Comparison of ENCODE assay signal across 8 cellular contexts in genomic region chr6:158938811-158939254, GRCh38.
DNase-seq lines count a peak whose midpoint lies in the region; ATAC-seq, FAIRE-seq and TF ChIP-seq lines count a peak whose summit lies in the region.

No MANE protein-coding gene starts in this region.

- no peak overlapping the region for H3K4me3 ChIP-seq in A673 (ENCODE audit: low read depth, low read length, poor library complexity, severe bottlenecking)
- peak overlapping the region; percentile 42 for H3K4me3 ChIP-seq in brain microvascular endothelial cell (ENCODE audit: low read depth, low read length)
- H3K4me3 ChIP-seq in mucosa of rectum (ENCODE audit: low read length in 2 of 2), result peak overlapping the region; percentile 61 to 63

- BruUV-seq in A673 (replicated peaks; lab: Mats Ljungman, UMichigan), result no TSS peak

- POLR2A ChIA-PET in A673 (lab: Charles Lee; ENCODE audit: low non-redundant PET), result no interaction called here

- TF ChIP-seq CTCF in A673 (conservative IDR thresholded peaks at IDR 0.05; ENCODE audit: low read depth, low read length) (no peak), brain microvascular endothelial cell (IDR thresholded peaks at IDR 0.05; ENCODE audit: low read depth, low read length, missing control alignments) (no peak)

- H3K27ac ChIP-seq in A673 (ENCODE audit: low read depth, low read length, poor library complexity, severe bottlenecking) (no peak overlapping the region), brain microvascular endothelial cell (no peak overlapping the region), mucosa of rectum (ENCODE audit: low read depth in 2 of 2, low read length in 2 of 2) (peak overlapping the region; percentile 81 to 83)

- intact Hi-C loops in A673 (cut with micrococcal nuclease; ENCODE audit: unreplicated experiment), result no loop called here

- H3K36me3 ChIP-seq in A673 (ENCODE audit: insufficient read depth, low read length, poor library complexity, severe bottlenecking), result no peaks in the 10 kb centered on the region
- H3K36me3 ChIP-seq in brain microvascular endothelial cell (replicated peaks), result no peaks in the 10 kb centered on the region
- no peaks in the 10 kb centered on the region for H3K36me3 ChIP-seq in mucosa of rectum (ENCODE audit: control insufficient read depth in 2 of 2, insufficient read depth in 2 of 2, low read length in 2 of 2)

- CTCF ChIA-PET in A673 (lab: Charles Lee), result no interaction called here

- in situ Hi-C loops in brain microvascular endothelial cell (cut with HindIII; ENCODE audit: low pct_ligation_motif_present, low sequenced_read_pairs), result no loop called here

- H3K9me3 ChIP-seq in A673 (ENCODE audit: low read depth, low read length, poor library complexity, severe bottlenecking) (no peaks in the 10 kb centered on the region), mucosa of rectum (ENCODE audit: control insufficient read depth in 2 of 2, low read length in 2 of 2) (no peaks in the 10 kb centered on the region)

- no peak for ATAC-seq in GM19328 (IDR thresholded peaks at IDR 0.05; ENCODE audit: unreplicated experiment)

- peak overlapping the region; percentile 26 to 72 for H3K9ac ChIP-seq in mucosa of rectum (ENCODE audit: low read depth in 1 of 2, low read length in 2 of 2)

- DNase-seq in A673 (ENCODE audit: low spot score) (peak; percentile 28), LHCN-M2 (ENCODE audit: low read depth) (peak; percentile 11), brain microvascular endothelial cell (peak; percentile 7), germinal center (ENCODE audit: low spot score) (no peak), amygdala (lab: John Stamatoyannopoulos, UW) (no peak), GM12891 (ENCODE audit: insufficient read length, low spot score) (no peak)

- no peak for TF ChIP-seq POLR2A in GM12891 (IDR thresholded peaks at IDR 0.05; ENCODE audit: low read depth, low read length)

- no peaks in the 10 kb centered on the region for H3K4me1 ChIP-seq in A673 (ENCODE audit: insufficient read depth, low read length, poor library complexity, severe bottlenecking)
- H3K4me1 ChIP-seq in mucosa of rectum (ENCODE audit: control insufficient read depth in 2 of 2, insufficient read depth in 2 of 2, low read length in 2 of 2), result peaks cover 0 to 17% of the 10 kb centered on the region in 2 donors

- H3K27me3 ChIP-seq in A673 (replicated peaks; ENCODE audit: insufficient read depth, low read depth, low read length, poor library complexity) (no peaks in the 10 kb centered on the region), brain microvascular endothelial cell (replicated peaks) (no peaks in the 10 kb centered on the region), mucosa of rectum (ENCODE audit: control insufficient read depth in 2 of 2, insufficient read depth in 2 of 2, low read length in 2 of 2) (no peaks in the 10 kb centered on the region)

- FAIRE-seq in GM12891 (lab: Jason Lieb, UNC), result no peak

TF ChIP-seq in GM12891, 5 proteins besides CTCF, POLR2A, EP300 and RAD21:
- TF ChIP-seq PAX5 (IDR thresholded peaks at IDR 0.05; ENCODE audit: insufficient read depth, low read length, severe bottlenecking) (no peak), SPI1 (IDR thresholded peaks at IDR 0.05; ENCODE audit: low read depth, low read length) (no peak), POLR2AphosphoS5 (IDR thresholded peaks at IDR 0.05; ENCODE audit: low read depth, low read length) (no peak), TAF1 (IDR thresholded peaks at IDR 0.05; ENCODE audit: low read depth, low read length) (no peak), POU2F2 (IDR thresholded peaks at IDR 0.05; ENCODE audit: low read depth, low read length) (no peak)

Comparison
In these comparisons a context has a peak if more than half of its experiments do, and no peak if none do; other contexts are left out.
1. DNase-seq: peak in A673 (single experiment), LHCN-M2 (single experiment) and brain microvascular endothelial cell (single experiment); none in germinal center (single experiment), amygdala (0 of 56) and GM12891 (single experiment).
2. H3K27ac ChIP-seq: peak in mucosa of rectum (2 of 2); none in A673 (single experiment) and brain microvascular endothelial cell (single experiment).